In genomic region chr12:124633954-124634352, GRCh38 we compare ENCODE assay signal across 19 cellular contexts.
A peak's percentile ranks its signal among the peaks of the same experiment; 100 is the strongest.
DNase-seq lines count a peak whose midpoint lies in the region; ATAC-seq and TF ChIP-seq lines count a peak whose summit lies in the region.
"Had no signal": no experiment of that assay in that cellular context is flagged by ENCODE, and none has a peak within 500 bp of the region (broad histone marks: within the 10 kb centered on the region; RNA-seq: fewer than 3 reads in every experiment).

No MANE protein-coding gene starts in this region.

- POLR2A ChIA-PET in PC-9 (lab: Charles Lee; ENCODE audit: unreplicated experiment), result interaction anchor here (0.6 to 0.7 kb wide), 2 partner anchors 286 to 1559 kb away, joined by 4 read pairs; no protein-coding TSS in a partner anchor

- CTCF ChIA-PET in PC-9 (lab: Charles Lee), result no interaction called here

- TSS peak; percentile 62 for BruUV-seq in PC-9 (replicated peaks; lab: Mats Ljungman, UMichigan)

- intact Hi-C loops in Right ventricle myocardium inferior (cut with DNase I), result no loop called here
- intact Hi-C loops in left ventricle myocardium inferior (cut with micrococcal nuclease), result no loop called here
- intact Hi-C loops in PC-9 (cut with micrococcal nuclease; ENCODE audit: unreplicated experiment), result loop anchor here (2.0 to 10.0 kb wide), 2 partner anchors 67 to 81 kb away; partner anchors contain the start of gene NCOR2
- intact Hi-C loops in esophagus squamous epithelium (cut with DNase I), result no loop called here

- H3K27ac ChIP-seq in left ventricle myocardium inferior (replicated peaks) (no peak overlapping the region), PC-9 (peak overlapping the region; percentile 94), esophagus squamous epithelium (peak overlapping the region in 3 of 4 donors; percentile 58 to 63 (median 58))
- H3K27ac ChIP-seq: right lobe of liver had no signal

- H3F3A ChIP-seq in PC-9 (ENCODE audit: insufficient read depth, low read depth), result peaks cover 54% of the 10 kb centered on the region

- no peak overlapping the region for H3K4me3 ChIP-seq in left ventricle myocardium inferior
- peak overlapping the region; percentile 31; the same call in 1 of the 2 replicates for H3K4me3 ChIP-seq in PC-9
- no peak overlapping the region for H3K4me3 ChIP-seq in esophagus squamous epithelium
- H3K4me3 ChIP-seq: HAP-1, mucosa of descending colon, right lobe of liver had no signal

- H3K27me3 ChIP-seq in left ventricle myocardium inferior (ENCODE audit: low read depth), result no peaks in the 10 kb centered on the region
- H3K27me3 ChIP-seq in PC-9 (ENCODE audit: insufficient read depth, low read depth), result no peaks in the 10 kb centered on the region
- H3K27me3 ChIP-seq in esophagus squamous epithelium, result peaks cover 0 to 11% (median 0%) of the 10 kb centered on the region in 4 donors
- H3K27me3 ChIP-seq: right lobe of liver had no signal

- H3K79me2 ChIP-seq in PC-9 (ENCODE audit: low read depth), result no peaks in the 10 kb centered on the region

- TF ChIP-seq POLR2A in esophagus squamous epithelium (IDR thresholded peaks at IDR 0.05), result no peak

- H3K4me2 ChIP-seq in PC-9, result peak overlapping the region; percentile 67

- TF ChIP-seq CTCF in left ventricle myocardium inferior (IDR thresholded peaks at IDR 0.05; ENCODE audit: borderline replicate concordance), result no peak
- TF ChIP-seq CTCF in PC-9 (conservative IDR thresholded peaks at IDR 0.05), result no peak
- no peak for TF ChIP-seq CTCF in esophagus squamous epithelium (IDR thresholded peaks at IDR 0.05)

- ATAC-seq in Right ventricle myocardium inferior, result no peak
- ATAC-seq in HG03196 (IDR thresholded peaks at IDR 0.05; ENCODE audit: unreplicated experiment), result no peak
- ATAC-seq: right lobe of liver had no signal

- peaks cover 14% of the 10 kb centered on the region for H3K4me1 ChIP-seq in left ventricle myocardium inferior
- peaks cover 73% of the 10 kb centered on the region for H3K4me1 ChIP-seq in PC-9 (replicated peaks; ENCODE audit: insufficient read depth)
- peaks cover 15 to 60% (median 31%) of the 10 kb centered on the region in 3 donors for H3K4me1 ChIP-seq in esophagus squamous epithelium
- H3K4me1 ChIP-seq: right lobe of liver had no signal

- 56 to 59% methylated on average over 4 to 5 of the region's 8 CpGs for WGBS in esophagus squamous epithelium, 2 donors

- no peaks in the 10 kb centered on the region for H3K36me3 ChIP-seq in left ventricle myocardium inferior
- H3K36me3 ChIP-seq in PC-9 (ENCODE audit: low read depth), result no peaks in the 10 kb centered on the region
- H3K36me3 ChIP-seq in esophagus squamous epithelium, result no peaks in the 10 kb centered on the region
- H3K36me3 ChIP-seq: HAP-1, right lobe of liver had no signal

- peak; percentile 17 for DNase-seq in Right ventricle myocardium inferior (ENCODE audit: missing footprints)
- DNase-seq in left ventricle myocardium inferior, result no peak
- no peak for DNase-seq in PC-9
- DNase-seq in esophagus squamous epithelium (lab: John Stamatoyannopoulos, UW), result no peak
- DNase-seq in RKO (ENCODE audit: low spot score), result no peak
- no peak for DNase-seq in GOT3 (lab: John Stamatoyannopoulos, UW)
- no peak for DNase-seq in ecto neural progenitor cell (ENCODE audit: low spot score)
- DNase-seq: activated CD4-positive, alpha-beta T cell treated with anti-CD3 and anti-CD28 coated beads, Interleukin-2, amount 10 ng/mL, durations not matched to agents 7 days and 5 days; activated naive CD4-positive, alpha-beta T cell treated with anti-CD3 and anti-CD28 coated beads for 36 hours; GF-D8; hippocampal formation; kidney glomerular epithelial cell; NCI-H1930; NCI-H526 treated with DMSO at 0.1 percent for 48 hours; nucleus accumbens; right lobe of liver had no signal

- H2AFZ ChIP-seq in PC-9, result no peak overlapping the region

- no peaks in the 10 kb centered on the region for H4K20me1 ChIP-seq in PC-9 (ENCODE audit: insufficient read depth)

- H3K9me2 ChIP-seq in PC-9 (ENCODE audit: insufficient read depth), result no peaks in the 10 kb centered on the region

- H3K9me3 ChIP-seq in left ventricle myocardium inferior (replicated peaks) (peaks cover 3% of the 10 kb centered on the region), PC-9 (ENCODE audit: insufficient read depth, low read depth) (0 out of 2 replicates have a peak, but pooled peaks cover 9% of the 10 kb centered on the region), esophagus squamous epithelium (peaks cover 0 to 5% (median 0%) of the 10 kb centered on the region in 3 donors)
- H3K9me3 ChIP-seq: HAP-1, mucosa of descending colon, right lobe of liver had no signal
